12 cellular contexts compared by ENCODE assay signal in the genomic region with DNA sequence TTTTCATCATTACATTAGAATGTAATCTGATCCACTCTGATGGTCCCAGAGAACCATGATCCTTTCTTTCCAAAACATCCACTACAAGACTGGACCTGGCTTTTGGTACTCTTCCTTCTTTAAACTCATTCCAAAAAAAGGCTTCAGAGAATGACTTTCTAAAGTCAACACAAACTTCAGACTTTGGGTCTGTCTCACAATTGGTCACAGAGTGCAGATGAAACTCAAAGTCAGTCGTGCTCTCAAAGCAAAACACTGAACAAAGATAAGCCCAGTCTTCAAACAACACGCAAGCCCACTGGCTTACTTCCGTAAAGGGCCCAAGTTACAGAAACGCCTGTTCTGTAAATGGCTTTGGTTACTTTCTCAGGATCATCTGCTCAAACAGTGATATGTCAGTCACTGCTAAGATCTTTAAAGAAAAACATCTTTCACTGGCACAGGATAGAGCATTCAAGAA.
DNase-seq lines count a peak whose midpoint lies in the region; ATAC-seq and TF ChIP-seq lines count a peak whose summit lies in the region.
"Had no signal": no experiment of that assay in that cellular context is flagged by ENCODE, and none has a peak within 500 bp of the region (broad histone marks: within the 10 kb centered on the region; RNA-seq: fewer than 3 reads in every experiment).

No MANE protein-coding gene starts in this region.

- H3K27ac Mint-ChIP-seq in CD4-positive, alpha-beta memory T cell = peak overlapping the region in 5 of 7 donors; percentile 13 to 89 (median 19)
- peak overlapping the region; percentile 68 for H3K27ac Mint-ChIP-seq in neural crest cell (ENCODE audit: unreplicated experiment)
- no peak overlapping the region for H3K27ac Mint-ChIP-seq in stimulated activated naive B cell treated with anti-CD40 and anti-IgM and Interleukin-4, amounts not matched to agents 10 μg/mL and 1 μg/mL and 100 μg/mL, for 72 hours

- no peak for DNase-seq in CD4-positive, alpha-beta memory T cell
- no peak for DNase-seq in dorsolateral prefrontal cortex
- no peak for DNase-seq in neural crest cell (ENCODE audit: low read depth, low spot score)
- DNase-seq in DMS114 treated with DMSO at 0.1 percent for 48 hours (lab: John Stamatoyannopoulos, UW; ENCODE audit: unreplicated experiment) = no peak
- no peak for DNase-seq in NCI-H345 (lab: John Stamatoyannopoulos, UW)
- no peak for DNase-seq in stimulated activated naive B cell treated with anti-CD40 and anti-IgM and Interleukin-4, amounts not matched to agents 10 μg/mL and 1 μg/mL and 100 μg/mL, for 72 hours
- DNase-seq: activated CD4-positive, alpha-beta T cell treated with anti-CD3 and anti-CD28 coated beads, Interleukin-2, amount 50 U/mL, for 1 hour; DMS 273 treated with DMSO at 0.1 percent for 48 hours; NCI-H1930 had no signal

- TF ChIP-seq CTCF in OCI-LY1 (IDR thresholded peaks at IDR 0.05; ENCODE audit: low read length) = no peak
- TF ChIP-seq CTCF in dorsolateral prefrontal cortex (IDR thresholded peaks at IDR 0.05 in 54 of 56, conservative IDR thresholded peaks at IDR 0.05 in 2 of 56; ENCODE audit: low read depth in 1 of 56, partially characterized antibody in 56 of 56) = no peak
- TF ChIP-seq CTCF in neural crest cell (conservative IDR thresholded peaks at IDR 0.05) = no peak

- no peak overlapping the region for H3K4me3 ChIP-seq in CD4-positive, alpha-beta memory T cell (ENCODE audit: low read length in 2 of 2)
- H3K4me3 ChIP-seq in OCI-LY1 (ENCODE audit: low read depth, low read length, poor library complexity, severe bottlenecking) = no peak overlapping the region
- H3K4me3 ChIP-seq in dorsolateral prefrontal cortex = peak overlapping the region in 7 of 59 donors; percentile 1 to 27 (median 10)
- H3K4me3 ChIP-seq: HAP-1 had no signal

- H3K36me3 ChIP-seq in CD4-positive, alpha-beta memory T cell (ENCODE audit: insufficient read depth, low read length) = peaks cover 6% of the 10 kb centered on the region
- H3K36me3 ChIP-seq in OCI-LY1 (ENCODE audit: insufficient read depth, low read length) = peaks cover 95% of the 10 kb centered on the region
- H3K36me3 ChIP-seq: HAP-1 had no signal

- H3K4me3 Mint-ChIP-seq in CD4-positive, alpha-beta memory T cell = peak overlapping the region in 4 of 8 donors; percentile 31 to 58 (median 44)
- H3K4me3 Mint-ChIP-seq in neural crest cell = no peak overlapping the region
- no peak overlapping the region for H3K4me3 Mint-ChIP-seq in stimulated activated naive B cell treated with anti-CD40 and anti-IgM and Interleukin-4, amounts not matched to agents 10 μg/mL and 1 μg/mL and 100 μg/mL, for 72 hours

- no peaks in the 10 kb centered on the region for H3K9me3 ChIP-seq in CD4-positive, alpha-beta memory T cell (ENCODE audit: control insufficient read depth in 1 of 2, low read length in 2 of 2)
- H3K9me3 ChIP-seq in OCI-LY1 (ENCODE audit: low read length) = peaks cover 13% of the 10 kb centered on the region; the same call in 1 of the 2 replicates
- H3K9me3 ChIP-seq: HAP-1 had no signal

- CTCF ChIA-PET in CD4-positive, alpha-beta memory T cell (lab: Charles Lee; ENCODE audit: partially characterized antibody) = no interaction called here

- peaks cover 20 to 42% of the 10 kb centered on the region in 2 donors for H3K36me3 Mint-ChIP-seq in CD4-positive, alpha-beta memory T cell
- H3K36me3 Mint-ChIP-seq in neural crest cell (ENCODE audit: low read depth) = no peaks in the 10 kb centered on the region
- H3K36me3 Mint-ChIP-seq in stimulated activated naive B cell treated with anti-CD40 and anti-IgM and Interleukin-4, amounts not matched to agents 10 μg/mL and 1 μg/mL and 100 μg/mL, for 72 hours = peaks cover 23 to 38% of the 10 kb centered on the region in 2 donors

- no peak overlapping the region; the same call in 1 of the 2 replicates for H3K9ac ChIP-seq in OCI-LY1 (ENCODE audit: low read length)

- peaks cover 0 to 15% (median 0%) of the 10 kb centered on the region in 8 donors for H3K9me3 Mint-ChIP-seq in CD4-positive, alpha-beta memory T cell
- no peaks in the 10 kb centered on the region for H3K9me3 Mint-ChIP-seq in neural crest cell
- no peaks in the 10 kb centered on the region for H3K9me3 Mint-ChIP-seq in stimulated activated naive B cell treated with anti-CD40 and anti-IgM and Interleukin-4, amounts not matched to agents 10 μg/mL and 1 μg/mL and 100 μg/mL, for 72 hours

- H2AFZ ChIP-seq in OCI-LY1 (ENCODE audit: low read length) = no peak overlapping the region

- H3F3A ChIP-seq in OCI-LY1 (ENCODE audit: insufficient read depth, low read length) = no peaks in the 10 kb centered on the region

- H3K27ac ChIP-seq in CD4-positive, alpha-beta memory T cell (ENCODE audit: low read depth, low read length) = no peak overlapping the region
- H3K27ac ChIP-seq in OCI-LY1 (ENCODE audit: low read depth, low read length, poor library complexity, severe bottlenecking) (peak overlapping the region; percentile 43), dorsolateral prefrontal cortex (peak overlapping the region in 50 of 59 donors; percentile 1 to 92 (median 60))

- H3K27me3 Mint-ChIP-seq in CD4-positive, alpha-beta memory T cell = no peaks in the 10 kb centered on the region
- H3K27me3 Mint-ChIP-seq in neural crest cell (ENCODE audit: low read depth) = no peaks in the 10 kb centered on the region
- no peaks in the 10 kb centered on the region for H3K27me3 Mint-ChIP-seq in stimulated activated naive B cell treated with anti-CD40 and anti-IgM and Interleukin-4, amounts not matched to agents 10 μg/mL and 1 μg/mL and 100 μg/mL, for 72 hours

- H3K27me3 ChIP-seq in CD4-positive, alpha-beta memory T cell (ENCODE audit: insufficient read depth, low read length) = no peaks in the 10 kb centered on the region
- H3K27me3 ChIP-seq in OCI-LY1 (ENCODE audit: insufficient read depth, low read length) (no peaks in the 10 kb centered on the region), dorsolateral prefrontal cortex (no peaks in the 10 kb centered on the region)

- peaks cover 95% of the 10 kb centered on the region for H3K79me2 ChIP-seq in OCI-LY1 (ENCODE audit: insufficient read depth, low read length)

- no peak for ATAC-seq in GM18858 (IDR thresholded peaks at IDR 0.05; ENCODE audit: unreplicated experiment)
- no peak for ATAC-seq in stimulated activated naive B cell treated with anti-CD40 and anti-IgM and Interleukin-4, amounts not matched to agents 10 μg/mL and 1 μg/mL and 100 μg/mL, for 72 hours (replicated peaks)

- H3K9me2 ChIP-seq in OCI-LY1 (ENCODE audit: low read depth, low read length) = no peaks in the 10 kb centered on the region

- intact Hi-C loops in CD4-positive, alpha-beta memory T cell (cut with micrococcal nuclease) = no loop called here
- intact Hi-C loops in dorsolateral prefrontal cortex (cut with DNase I) = loop anchor here in 1 of 2 donors (10.0 kb wide), 2 partner anchors 228 to 348 kb away; no protein-coding TSS in a partner anchor

- peaks cover 42 to 56% (median 51%) of the 10 kb centered on the region in 4 donors for H3K4me1 Mint-ChIP-seq in CD4-positive, alpha-beta memory T cell
- H3K4me1 Mint-ChIP-seq in neural crest cell = peaks cover 4% of the 10 kb centered on the region
- peaks cover 28 to 41% of the 10 kb centered on the region in 2 donors for H3K4me1 Mint-ChIP-seq in stimulated activated naive B cell treated with anti-CD40 and anti-IgM and Interleukin-4, amounts not matched to agents 10 μg/mL and 1 μg/mL and 100 μg/mL, for 72 hours

- POLR2A ChIA-PET in CD4-positive, alpha-beta memory T cell (lab: Charles Lee; ENCODE audit: partially characterized antibody) = no interaction called here

- no peaks in the 10 kb centered on the region for H4K20me1 ChIP-seq in OCI-LY1 (ENCODE audit: insufficient read depth, low read length)

- peaks cover 95% of the 10 kb centered on the region for H3K4me1 ChIP-seq in CD4-positive, alpha-beta memory T cell (ENCODE audit: insufficient read depth, low read length)
- H3K4me1 ChIP-seq in OCI-LY1 (ENCODE audit: insufficient read depth, low read length, severe bottlenecking) = peaks cover 29% of the 10 kb centered on the region

- no peak overlapping the region for H3K4me2 ChIP-seq in OCI-LY1 (ENCODE audit: low read length)
